ENCODE assay signal across 16 cellular contexts in genomic region chr21:42837421-42838211, GRCh38. TPM values are rescaled to one million over a fixed set of nuclear protein-coding genes. Genes with fewer than 3 reads are reported as not detected.
A peak's percentile ranks its signal among the peaks of the same experiment; 100 is the strongest.
DNase-seq lines count a peak whose midpoint lies in the region; ATAC-seq and TF ChIP-seq lines count a peak whose summit lies in the region.
"Had no signal": no experiment of that assay in that cellular context is flagged by ENCODE, and none has a peak within 500 bp of the region (broad histone marks: within the 10 kb centered on the region; RNA-seq: fewer than 3 reads in every experiment).

No MANE protein-coding gene starts in this region.

- no peak overlapping the region for H3K4me3 ChIP-seq in uterus
- H3K4me3 ChIP-seq: pancreas, thyroid gland had no signal

- no peak for TF ChIP-seq POLR2A in uterus (IDR thresholded peaks at IDR 0.05)

- POLR2A ChIA-PET in activated CD4-positive, alpha-beta memory T cell treated with anti-CD3 and anti-CD28 coated beads, Interleukin-2, amount 10 ng/mL, durations not matched to agents 7 days and 5 days (lab: Charles Lee), result no interaction called here

- no peaks in the 10 kb centered on the region for H3K9me3 Mint-ChIP-seq in activated CD4-positive, alpha-beta memory T cell treated with anti-CD3 and anti-CD28 coated beads, Interleukin-2, amount 10 ng/mL, durations not matched to agents 7 days and 5 days
- no peaks in the 10 kb centered on the region for H3K9me3 Mint-ChIP-seq in activated T-helper 17 cell treated with anti-CD3 and anti-CD28 coated beads, Interleukin-2, amount 50 U/mL, for 72 hours

- no peaks in the 10 kb centered on the region for H3K36me3 ChIP-seq in uterus

- H3K4me1 ChIP-seq in uterus, result no peaks in the 10 kb centered on the region
- H3K4me1 ChIP-seq: pancreas, thyroid gland had no signal

- H3K4me3 Mint-ChIP-seq in activated CD4-positive, alpha-beta memory T cell treated with anti-CD3 and anti-CD28 coated beads, Interleukin-2, amount 10 ng/mL, durations not matched to agents 7 days and 5 days, result no peak overlapping the region
- no peak overlapping the region for H3K4me3 Mint-ChIP-seq in activated T-helper 17 cell treated with anti-CD3 and anti-CD28 coated beads, Interleukin-2, amount 50 U/mL, for 72 hours

- intact Hi-C loops in Right ventricle myocardium superior (cut with DNase I) (no loop called here), Right ventricle myocardium inferior (cut with DNase I) (no loop called here), uterus (cut with DNase I; ENCODE audit: low total_unique reads) (no loop called here)

- H3K4me1 Mint-ChIP-seq in activated CD4-positive, alpha-beta memory T cell treated with anti-CD3 and anti-CD28 coated beads, Interleukin-2, amount 10 ng/mL, durations not matched to agents 7 days and 5 days, result peaks cover 15% of the 10 kb centered on the region
- H3K4me1 Mint-ChIP-seq in activated T-helper 17 cell treated with anti-CD3 and anti-CD28 coated beads, Interleukin-2, amount 50 U/mL, for 72 hours, result peaks cover 14% of the 10 kb centered on the region

- TF ChIP-seq CTCF in uterus (IDR thresholded peaks at IDR 0.05), result no peak

- no peak for DNase-seq in Right ventricle myocardium superior
- no peak for DNase-seq in Right ventricle myocardium inferior (ENCODE audit: missing footprints)
- peak; percentile 9 for DNase-seq in activated CD4-positive, alpha-beta memory T cell treated with anti-CD3 and anti-CD28 coated beads, Interleukin-2, amount 10 ng/mL, durations not matched to agents 7 days and 5 days
- DNase-seq in iPS-NIHi7 (ENCODE audit: extremely low spot score), result peak; percentile 56
- peak; percentile 9 to 11 for DNase-seq in uterus
- DNase-seq in DMS53 treated with DMSO at 0.1 percent for 48 hours (lab: John Stamatoyannopoulos, UW; ENCODE audit: unreplicated experiment), result no peak
- no peak for DNase-seq in ureter (ENCODE audit: low spot score)
- DNase-seq: amygdala; dermis blood vessel endothelial cell; NCI-H2029 treated with DMSO at 0.1 percent for 48 hours; NCI-H82; stimulated activated CD4-positive, alpha-beta T cell treated with anti-CD3 and anti-CD28 coated beads, Interleukin-12 subunit alpha, Interleukin-12 subunit beta, amount 100 ng/mL, for 4 hours; T-helper 9 cell; thyroid gland had no signal

- H3K27ac Mint-ChIP-seq in activated CD4-positive, alpha-beta memory T cell treated with anti-CD3 and anti-CD28 coated beads, Interleukin-2, amount 10 ng/mL, durations not matched to agents 7 days and 5 days, result no peak overlapping the region
- H3K27ac Mint-ChIP-seq in activated T-helper 17 cell treated with anti-CD3 and anti-CD28 coated beads, Interleukin-2, amount 50 U/mL, for 72 hours, result no peak overlapping the region

- H3K9me3 ChIP-seq in uterus, result no peaks in the 10 kb centered on the region
- H3K9me3 ChIP-seq: pancreas, thyroid gland had no signal

- no peaks in the 10 kb centered on the region for H3K27me3 ChIP-seq in uterus
- H3K27me3 ChIP-seq: pancreas, thyroid gland had no signal

- peak; percentile 21 for ATAC-seq in Right ventricle myocardium superior (ENCODE audit: poor library complexity)
- no peak for ATAC-seq in Right ventricle myocardium inferior
- no peak for ATAC-seq in activated T-helper 17 cell treated with anti-CD3 and anti-CD28 coated beads, Interleukin-2, amount 50 U/mL, for 72 hours (replicated peaks)
- ATAC-seq: pancreas had no signal

- H3K27me3 Mint-ChIP-seq in activated CD4-positive, alpha-beta memory T cell treated with anti-CD3 and anti-CD28 coated beads, Interleukin-2, amount 10 ng/mL, durations not matched to agents 7 days and 5 days, result peaks cover 1% of the 10 kb centered on the region
- H3K27me3 Mint-ChIP-seq in activated T-helper 17 cell treated with anti-CD3 and anti-CD28 coated beads, Interleukin-2, amount 50 U/mL, for 72 hours, result no peaks in the 10 kb centered on the region

- H3K36me3 Mint-ChIP-seq in activated CD4-positive, alpha-beta memory T cell treated with anti-CD3 and anti-CD28 coated beads, Interleukin-2, amount 10 ng/mL, durations not matched to agents 7 days and 5 days (ENCODE audit: low read depth), result peaks cover 6% of the 10 kb centered on the region
- peaks cover 11% of the 10 kb centered on the region for H3K36me3 Mint-ChIP-seq in activated T-helper 17 cell treated with anti-CD3 and anti-CD28 coated beads, Interleukin-2, amount 50 U/mL, for 72 hours (ENCODE audit: low read depth)

- CTCF ChIA-PET in activated CD4-positive, alpha-beta memory T cell treated with anti-CD3 and anti-CD28 coated beads, Interleukin-2, amount 10 ng/mL, durations not matched to agents 7 days and 5 days (lab: Charles Lee), result no interaction called here

- no peak overlapping the region for H3K27ac ChIP-seq in uterus
- H3K27ac ChIP-seq: pancreas, thyroid gland had no signal

RNA-seq across cellular contexts. Expression of gene WDR4, which starts 41.7 kb away (rescaled TPM):
- total RNA-seq in Right ventricle myocardium superior, result 4.5 TPM
- 6.5 TPM for total RNA-seq in Right ventricle myocardium inferior
- 10 to 100 TPM; 18.2 to 18.5 TPM for total RNA-seq in activated CD4-positive, alpha-beta memory T cell treated with anti-CD3 and anti-CD28 coated beads, Interleukin-2, amount 10 ng/mL, durations not matched to agents 7 days and 5 days
- 10 to 100 TPM in 2 of 4 donors, 1 to 10 TPM in 1, not detected in 1; 6.4 to 19.1 (median 17.8) TPM for total RNA-seq in uterus
- total RNA-seq in activated T-helper 17 cell treated with anti-CD3 and anti-CD28 coated beads, Interleukin-2, amount 50 U/mL, for 72 hours, result 10 to 100 TPM; 20.1 to 52.0 TPM
- total RNA-seq in ureter, result 35.3 TPM

RNA-seq across cellular contexts. Expression of gene NDUFV3, which starts 55.5 kb away (rescaled TPM):
- total RNA-seq in Right ventricle myocardium superior, result 56.6 TPM
- 61.0 TPM for total RNA-seq in Right ventricle myocardium inferior
- total RNA-seq in activated CD4-positive, alpha-beta memory T cell treated with anti-CD3 and anti-CD28 coated beads, Interleukin-2, amount 10 ng/mL, durations not matched to agents 7 days and 5 days, result 10 to 100 TPM; 17.0 TPM
- total RNA-seq in uterus, result 10 to 100 TPM; 41.5 to 55.9 (median 45.7) TPM
- total RNA-seq in activated T-helper 17 cell treated with anti-CD3 and anti-CD28 coated beads, Interleukin-2, amount 50 U/mL, for 72 hours, result 10 to 100 TPM; 18.8 to 30.6 TPM
- 33.9 TPM for total RNA-seq in ureter

Comparison
In these comparisons a context has a peak if more than half of its experiments do, and no peak if none do; other contexts are left out.
1. DNase-seq: peak in activated CD4-positive, alpha-beta memory T cell treated with anti-CD3 and anti-CD28 coated beads, Interleukin-2, amount 10 ng/mL, durations not matched to agents 7 days and 5 days (single experiment), iPS-NIHi7 (single experiment) and uterus (2 of 2); none in Right ventricle myocardium superior (single experiment), Right ventricle myocardium inferior (single experiment), DMS53 treated with DMSO at 0.1 percent for 48 hours (single experiment) and ureter (single experiment).